Comparison of ENCODE assay signal across 1 cellular context in the genomic region with DNA sequence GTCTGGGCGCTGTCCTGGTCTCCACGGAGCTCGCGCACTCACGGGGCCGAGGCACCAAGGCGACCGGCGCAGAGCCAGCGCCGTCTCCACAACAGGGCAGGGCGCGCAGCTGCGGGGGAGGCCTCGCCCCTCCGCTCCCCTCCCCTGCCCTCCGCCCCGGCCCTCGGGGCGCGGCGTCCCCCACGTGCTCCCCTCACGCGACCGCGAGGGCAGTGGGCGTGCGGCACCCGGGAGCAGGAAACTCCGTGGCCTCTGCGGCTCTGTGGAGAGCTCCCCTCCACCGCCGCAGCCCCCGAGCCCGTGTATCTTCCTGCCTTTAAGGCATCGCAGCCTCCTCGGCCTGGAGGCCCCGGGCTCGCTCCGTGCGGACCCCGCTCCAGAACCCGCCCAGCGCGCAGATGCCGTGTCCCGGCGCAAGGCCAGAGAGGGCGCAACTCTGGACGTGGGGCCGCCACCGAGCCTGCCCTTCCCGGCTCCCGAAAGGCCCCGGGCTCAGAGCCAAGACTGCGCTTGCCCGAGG.
A peak's percentile ranks its signal among the peaks of the same experiment; 100 is the strongest.
TF ChIP-seq lines count a peak whose summit lies in the region.

No MANE protein-coding gene starts in this region.

TF ChIP-seq in HEK293, 187 proteins besides CTCF, POLR2A, EP300 and RAD21 (continued from another document and continues in another):
- TF ChIP-seq, protein P1, sequence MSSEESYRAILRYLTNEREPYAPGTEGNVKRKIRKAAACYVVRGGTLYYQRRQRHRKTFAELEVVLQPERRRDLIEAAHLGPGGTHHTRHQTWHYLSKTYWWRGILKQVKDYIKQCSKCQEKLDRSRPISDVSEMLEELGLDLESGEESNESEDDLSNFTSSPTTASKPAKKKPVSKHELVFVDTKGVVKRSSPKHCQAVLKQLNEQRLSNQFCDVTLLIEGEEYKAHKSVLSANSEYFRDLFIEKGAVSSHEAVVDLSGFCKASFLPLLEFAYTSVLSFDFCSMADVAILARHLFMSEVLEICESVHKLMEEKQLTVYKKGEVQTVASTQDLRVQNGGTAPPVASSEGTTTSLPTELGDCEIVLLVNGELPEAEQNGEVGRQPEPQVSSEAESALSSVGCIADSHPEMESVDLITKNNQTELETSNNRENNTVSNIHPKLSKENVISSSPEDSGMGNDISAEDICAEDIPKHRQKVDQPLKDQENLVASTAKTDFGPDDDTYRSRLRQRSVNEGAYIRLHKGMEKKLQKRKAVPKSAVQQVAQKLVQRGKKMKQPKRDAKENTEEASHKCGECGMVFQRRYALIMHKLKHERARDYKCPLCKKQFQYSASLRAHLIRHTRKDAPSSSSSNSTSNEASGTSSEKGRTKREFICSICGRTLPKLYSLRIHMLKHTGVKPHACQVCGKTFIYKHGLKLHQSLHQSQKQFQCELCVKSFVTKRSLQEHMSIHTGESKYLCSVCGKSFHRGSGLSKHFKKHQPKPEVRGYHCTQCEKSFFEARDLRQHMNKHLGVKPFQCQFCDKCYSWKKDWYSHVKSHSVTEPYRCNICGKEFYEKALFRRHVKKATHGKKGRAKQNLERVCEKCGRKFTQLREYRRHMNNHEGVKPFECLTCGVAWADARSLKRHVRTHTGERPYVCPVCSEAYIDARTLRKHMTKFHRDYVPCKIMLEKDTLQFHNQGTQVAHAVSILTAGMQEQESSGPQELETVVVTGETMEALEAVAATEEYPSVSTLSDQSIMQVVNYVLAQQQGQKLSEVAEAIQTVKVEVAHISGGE (tag by site-specific recombination; conservative IDR thresholded peaks at IDR 0.05; ENCODE audit: low read depth): peak; percentile 57
- TF ChIP-seq, protein P2, sequence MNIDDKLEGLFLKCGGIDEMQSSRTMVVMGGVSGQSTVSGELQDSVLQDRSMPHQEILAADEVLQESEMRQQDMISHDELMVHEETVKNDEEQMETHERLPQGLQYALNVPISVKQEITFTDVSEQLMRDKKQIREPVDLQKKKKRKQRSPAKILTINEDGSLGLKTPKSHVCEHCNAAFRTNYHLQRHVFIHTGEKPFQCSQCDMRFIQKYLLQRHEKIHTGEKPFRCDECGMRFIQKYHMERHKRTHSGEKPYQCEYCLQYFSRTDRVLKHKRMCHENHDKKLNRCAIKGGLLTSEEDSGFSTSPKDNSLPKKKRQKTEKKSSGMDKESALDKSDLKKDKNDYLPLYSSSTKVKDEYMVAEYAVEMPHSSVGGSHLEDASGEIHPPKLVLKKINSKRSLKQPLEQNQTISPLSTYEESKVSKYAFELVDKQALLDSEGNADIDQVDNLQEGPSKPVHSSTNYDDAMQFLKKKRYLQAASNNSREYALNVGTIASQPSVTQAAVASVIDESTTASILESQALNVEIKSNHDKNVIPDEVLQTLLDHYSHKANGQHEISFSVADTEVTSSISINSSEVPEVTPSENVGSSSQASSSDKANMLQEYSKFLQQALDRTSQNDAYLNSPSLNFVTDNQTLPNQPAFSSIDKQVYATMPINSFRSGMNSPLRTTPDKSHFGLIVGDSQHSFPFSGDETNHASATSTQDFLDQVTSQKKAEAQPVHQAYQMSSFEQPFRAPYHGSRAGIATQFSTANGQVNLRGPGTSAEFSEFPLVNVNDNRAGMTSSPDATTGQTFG (tag by site-specific recombination; IDR thresholded peaks at IDR 0.05; ENCODE audit: borderline replicate concordance): no peak
- TF ChIP-seq, protein P3, sequence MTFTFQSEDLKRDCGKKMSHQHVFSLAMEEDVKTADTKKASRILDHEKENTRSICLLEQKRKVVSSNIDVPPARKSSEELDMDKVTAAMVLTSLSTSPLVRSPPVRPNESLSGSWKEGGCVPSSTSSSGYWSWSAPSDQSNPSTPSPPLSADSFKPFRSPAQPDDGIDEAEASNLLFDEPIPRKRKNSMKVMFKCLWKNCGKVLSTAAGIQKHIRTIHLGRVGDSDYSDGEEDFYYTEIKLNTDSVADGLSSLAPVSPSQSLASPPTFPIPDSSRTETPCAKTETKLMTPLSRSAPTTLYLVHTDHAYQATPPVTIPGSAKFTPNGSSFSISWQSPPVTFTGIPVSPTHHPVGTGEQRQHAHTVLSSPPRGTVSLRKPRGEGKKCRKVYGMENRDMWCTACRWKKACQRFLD (tag by site-specific recombination; IDR thresholded peaks at IDR 0.05): no peak
- TF ChIP-seq PRDM1 (tag by site-specific recombination; IDR thresholded peaks at IDR 0.05) (no peak), FEZF1 (tag by site-specific recombination; IDR thresholded peaks at IDR 0.05) (peak; percentile 12; the same call in 1 of the 2 replicates), ZNF792 (tag by site-specific recombination; IDR thresholded peaks at IDR 0.05) (no peak), SP2 (tag by site-specific recombination; IDR thresholded peaks at IDR 0.05) (no peak), ZFHX2 (tag by site-specific recombination; conservative IDR thresholded peaks at IDR 0.05) (peak; percentile 98), ZNF112 (tag by site-specific recombination; IDR thresholded peaks at IDR 0.05) (no peak), GLI2 (tag by site-specific recombination; IDR thresholded peaks at IDR 0.05; ENCODE audit: borderline replicate concordance, low read depth) (no peak), ZNF529 (tag by site-specific recombination; IDR thresholded peaks at IDR 0.05; ENCODE audit: insufficient replicate concordance) (no peak), ZNF548 (tag by site-specific recombination; IDR thresholded peaks at IDR 0.05) (no peak), ZBTB1 (tag by site-specific recombination; IDR thresholded peaks at IDR 0.05) (peak; percentile 29; the same call in 1 of the 2 replicates), ZNF473 (tag by site-specific recombination; IDR thresholded peaks at IDR 0.05) (no peak), ZNF132 (tag by site-specific recombination; IDR thresholded peaks at IDR 0.05; ENCODE audit: borderline replicate concordance) (no peak), ZNF138 (tag by site-specific recombination; IDR thresholded peaks at IDR 0.05; ENCODE audit: borderline replicate concordance) (no peak), ZNF391 (tag by site-specific recombination; IDR thresholded peaks at IDR 0.05; ENCODE audit: borderline replicate concordance, low read depth) (0 out of 2 replicates have a peak, but pooled peaks have one; percentile 93), ZFP41 (tag by site-specific recombination; IDR thresholded peaks at IDR 0.05; ENCODE audit: borderline replicate concordance) (no peak), ZFP37 (tag by site-specific recombination; IDR thresholded peaks at IDR 0.05) (peak; percentile 78), ZSCAN23 (tag by site-specific recombination; IDR thresholded peaks at IDR 0.05) (no peak; the same call in 1 of the 2 replicates), SCRT1 (tag by site-specific recombination; IDR thresholded peaks at IDR 0.05; ENCODE audit: borderline replicate concordance) (no peak), SCRT2 (tag by site-specific recombination; IDR thresholded peaks at IDR 0.05) (0 out of 2 replicates have a peak, but pooled peaks have one; percentile 35), ZBTB17 (tag by site-specific recombination; IDR thresholded peaks at IDR 0.05) (peak; percentile 40; the same call in 1 of the 2 replicates), ZNF837 (tag by site-specific recombination; IDR thresholded peaks at IDR 0.05) (no peak), ZNF670 (tag by site-specific recombination; IDR thresholded peaks at IDR 0.05; ENCODE audit: low read depth) (no peak), RBAK (tag by site-specific recombination; IDR thresholded peaks at IDR 0.05) (no peak), ZNF350 (tag by site-specific recombination; IDR thresholded peaks at IDR 0.05) (no peak), ZNF426 (tag by site-specific recombination; IDR thresholded peaks at IDR 0.05) (no peak), ZNF791 (tag by site-specific recombination; IDR thresholded peaks at IDR 0.05) (no peak), ZNF169 (tag by site-specific recombination; IDR thresholded peaks at IDR 0.05) (0 out of 2 replicates have a peak, but pooled peaks have one; percentile 54), ZNF354C (tag by site-specific recombination; IDR thresholded peaks at IDR 0.05; ENCODE audit: borderline replicate concordance, low read depth) (no peak), TRIM28 (IDR thresholded peaks at IDR 0.05; ENCODE audit: borderline replicate concordance, low read length) (no peak), ZNF175 (tag by site-specific recombination; IDR thresholded peaks at IDR 0.05) (no peak), ZNF223 (tag by site-specific recombination; IDR thresholded peaks at IDR 0.05) (no peak), ZNF624 (tag by site-specific recombination; IDR thresholded peaks at IDR 0.05) (no peak), ZNF830 (tag by site-specific recombination; IDR thresholded peaks at IDR 0.05; ENCODE audit: low read depth) (no peak), ZNF654 (tag by site-specific recombination; IDR thresholded peaks at IDR 0.05; ENCODE audit: low read depth) (no peak), ZNF785 (tag by site-specific recombination; IDR thresholded peaks at IDR 0.05) (peak; percentile 99), ZNF239 (tag by site-specific recombination; IDR thresholded peaks at IDR 0.05) (no peak), ZNF521 (tag by site-specific recombination; IDR thresholded peaks at IDR 0.05) (no peak), ZNF140 (tag by site-specific recombination; IDR thresholded peaks at IDR 0.05) (no peak), ZNF133 (tag by site-specific recombination; IDR thresholded peaks at IDR 0.05) (no peak), ZNF747 (tag by site-specific recombination; IDR thresholded peaks at IDR 0.05) (no peak)
- TF ChIP-seq, protein P4, sequence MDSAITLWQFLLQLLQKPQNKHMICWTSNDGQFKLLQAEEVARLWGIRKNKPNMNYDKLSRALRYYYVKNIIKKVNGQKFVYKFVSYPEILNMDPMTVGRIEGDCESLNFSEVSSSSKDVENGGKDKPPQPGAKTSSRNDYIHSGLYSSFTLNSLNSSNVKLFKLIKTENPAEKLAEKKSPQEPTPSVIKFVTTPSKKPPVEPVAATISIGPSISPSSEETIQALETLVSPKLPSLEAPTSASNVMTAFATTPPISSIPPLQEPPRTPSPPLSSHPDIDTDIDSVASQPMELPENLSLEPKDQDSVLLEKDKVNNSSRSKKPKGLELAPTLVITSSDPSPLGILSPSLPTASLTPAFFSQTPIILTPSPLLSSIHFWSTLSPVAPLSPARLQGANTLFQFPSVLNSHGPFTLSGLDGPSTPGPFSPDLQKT (IDR thresholded peaks at IDR 0.05; ENCODE audit: borderline replicate concordance, low read depth, low read length): no peak
- TF ChIP-seq, protein P5, sequence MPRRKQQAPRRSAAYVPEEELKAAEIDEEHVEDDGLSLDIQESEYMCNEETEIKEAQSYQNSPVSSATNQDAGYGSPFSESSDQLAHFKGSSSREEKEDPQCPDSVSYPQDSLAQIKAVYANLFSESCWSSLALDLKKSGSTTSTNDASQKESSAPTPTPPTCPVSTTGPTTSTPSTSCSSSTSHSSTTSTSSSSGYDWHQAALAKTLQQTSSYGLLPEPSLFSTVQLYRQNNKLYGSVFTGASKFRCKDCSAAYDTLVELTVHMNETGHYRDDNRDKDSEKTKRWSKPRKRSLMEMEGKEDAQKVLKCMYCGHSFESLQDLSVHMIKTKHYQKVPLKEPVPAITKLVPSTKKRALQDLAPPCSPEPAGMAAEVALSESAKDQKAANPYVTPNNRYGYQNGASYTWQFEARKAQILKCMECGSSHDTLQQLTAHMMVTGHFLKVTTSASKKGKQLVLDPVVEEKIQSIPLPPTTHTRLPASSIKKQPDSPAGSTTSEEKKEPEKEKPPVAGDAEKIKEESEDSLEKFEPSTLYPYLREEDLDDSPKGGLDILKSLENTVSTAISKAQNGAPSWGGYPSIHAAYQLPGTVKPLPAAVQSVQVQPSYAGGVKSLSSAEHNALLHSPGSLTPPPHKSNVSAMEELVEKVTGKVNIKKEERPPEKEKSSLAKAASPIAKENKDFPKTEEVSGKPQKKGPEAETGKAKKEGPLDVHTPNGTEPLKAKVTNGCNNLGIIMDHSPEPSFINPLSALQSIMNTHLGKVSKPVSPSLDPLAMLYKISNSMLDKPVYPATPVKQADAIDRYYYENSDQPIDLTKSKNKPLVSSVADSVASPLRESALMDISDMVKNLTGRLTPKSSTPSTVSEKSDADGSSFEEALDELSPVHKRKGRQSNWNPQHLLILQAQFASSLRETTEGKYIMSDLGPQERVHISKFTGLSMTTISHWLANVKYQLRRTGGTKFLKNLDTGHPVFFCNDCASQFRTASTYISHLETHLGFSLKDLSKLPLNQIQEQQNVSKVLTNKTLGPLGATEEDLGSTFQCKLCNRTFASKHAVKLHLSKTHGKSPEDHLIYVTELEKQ (tag by site-specific recombination; IDR thresholded peaks at IDR 0.05; ENCODE audit: borderline replicate concordance): peak; percentile 63; the same call in 1 of the 2 replicates
- TF ChIP-seq, protein P6, sequence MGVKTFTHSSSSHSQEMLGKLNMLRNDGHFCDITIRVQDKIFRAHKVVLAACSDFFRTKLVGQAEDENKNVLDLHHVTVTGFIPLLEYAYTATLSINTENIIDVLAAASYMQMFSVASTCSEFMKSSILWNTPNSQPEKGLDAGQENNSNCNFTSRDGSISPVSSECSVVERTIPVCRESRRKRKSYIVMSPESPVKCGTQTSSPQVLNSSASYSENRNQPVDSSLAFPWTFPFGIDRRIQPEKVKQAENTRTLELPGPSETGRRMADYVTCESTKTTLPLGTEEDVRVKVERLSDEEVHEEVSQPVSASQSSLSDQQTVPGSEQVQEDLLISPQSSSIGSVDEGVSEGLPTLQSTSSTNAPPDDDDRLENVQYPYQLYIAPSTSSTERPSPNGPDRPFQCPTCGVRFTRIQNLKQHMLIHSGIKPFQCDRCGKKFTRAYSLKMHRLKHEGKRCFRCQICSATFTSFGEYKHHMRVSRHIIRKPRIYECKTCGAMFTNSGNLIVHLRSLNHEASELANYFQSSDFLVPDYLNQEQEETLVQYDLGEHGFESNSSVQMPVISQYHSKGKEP (tag by site-specific recombination; IDR thresholded peaks at IDR 0.05): 0 out of 2 replicates have a peak, but pooled peaks have one; percentile 20
- TF ChIP-seq, protein P7, sequence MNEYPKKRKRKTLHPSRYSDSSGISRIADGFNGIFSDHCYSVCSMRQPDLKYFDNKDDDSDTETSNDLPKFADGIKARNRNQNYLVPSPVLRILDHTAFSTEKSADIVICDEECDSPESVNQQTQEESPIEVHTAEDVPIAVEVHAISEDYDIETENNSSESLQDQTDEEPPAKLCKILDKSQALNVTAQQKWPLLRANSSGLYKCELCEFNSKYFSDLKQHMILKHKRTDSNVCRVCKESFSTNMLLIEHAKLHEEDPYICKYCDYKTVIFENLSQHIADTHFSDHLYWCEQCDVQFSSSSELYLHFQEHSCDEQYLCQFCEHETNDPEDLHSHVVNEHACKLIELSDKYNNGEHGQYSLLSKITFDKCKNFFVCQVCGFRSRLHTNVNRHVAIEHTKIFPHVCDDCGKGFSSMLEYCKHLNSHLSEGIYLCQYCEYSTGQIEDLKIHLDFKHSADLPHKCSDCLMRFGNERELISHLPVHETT (tag by site-specific recombination; IDR thresholded peaks at IDR 0.05): 0 out of 2 replicates have a peak, but pooled peaks have one; percentile 17
- TF ChIP-seq, protein P8, sequence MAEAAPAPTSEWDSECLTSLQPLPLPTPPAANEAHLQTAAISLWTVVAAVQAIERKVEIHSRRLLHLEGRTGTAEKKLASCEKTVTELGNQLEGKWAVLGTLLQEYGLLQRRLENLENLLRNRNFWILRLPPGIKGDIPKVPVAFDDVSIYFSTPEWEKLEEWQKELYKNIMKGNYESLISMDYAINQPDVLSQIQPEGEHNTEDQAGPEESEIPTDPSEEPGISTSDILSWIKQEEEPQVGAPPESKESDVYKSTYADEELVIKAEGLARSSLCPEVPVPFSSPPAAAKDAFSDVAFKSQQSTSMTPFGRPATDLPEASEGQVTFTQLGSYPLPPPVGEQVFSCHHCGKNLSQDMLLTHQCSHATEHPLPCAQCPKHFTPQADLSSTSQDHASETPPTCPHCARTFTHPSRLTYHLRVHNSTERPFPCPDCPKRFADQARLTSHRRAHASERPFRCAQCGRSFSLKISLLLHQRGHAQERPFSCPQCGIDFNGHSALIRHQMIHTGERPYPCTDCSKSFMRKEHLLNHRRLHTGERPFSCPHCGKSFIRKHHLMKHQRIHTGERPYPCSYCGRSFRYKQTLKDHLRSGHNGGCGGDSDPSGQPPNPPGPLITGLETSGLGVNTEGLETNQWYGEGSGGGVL (tag by site-specific recombination; IDR thresholded peaks at IDR 0.05): peak; percentile 97
